Comparison of ENCODE assay signal across 8 cellular contexts in genomic region chr21:43703068-43703880, GRCh38. TPM values are rescaled to one million over a fixed set of nuclear protein-coding genes. Genes with fewer than 3 reads are reported as not detected.
DNase-seq lines count a peak whose midpoint lies in the region; ATAC-seq, FAIRE-seq and TF ChIP-seq lines count a peak whose summit lies in the region.

No MANE protein-coding gene starts in this region.

- H3K4me1 Mint-ChIP-seq in IgD-negative memory B cell (peaks cover 4 to 5% (median 4%) of the 10 kb centered on the region in 3 donors), chondrocyte (ENCODE audit: low read depth) (peaks cover 49% of the 10 kb centered on the region)

- H3K36me3 Mint-ChIP-seq in IgD-negative memory B cell (no peaks in the 10 kb centered on the region), chondrocyte (ENCODE audit: low read depth) (no peaks in the 10 kb centered on the region)

- no peak for FAIRE-seq in D721Med (lab: Jason Lieb, UNC)

- H3K27ac Mint-ChIP-seq in IgD-negative memory B cell (no peak overlapping the region), chondrocyte (ENCODE audit: unreplicated experiment) (peak overlapping the region; percentile 94)

- ATAC-seq in GM18870 (IDR thresholded peaks at IDR 0.05; ENCODE audit: unreplicated experiment) = no peak

- DNase-seq in AG08395 (ENCODE audit: low spot score) (peak; percentile 64), chondrocyte (ENCODE audit: low spot score) (no peak), midbrain (lab: John Stamatoyannopoulos, UW) (peak; percentile 16), D721Med (ENCODE audit: insufficient read length, low spot score) (no peak)
- no peak for DNase-seq in activated effector memory CD4-positive, alpha-beta T cell treated with anti-CD3 and anti-CD28 coated beads, Interleukin-2, amount 50 U/mL, for 16 hours
- no peak for DNase-seq in effector CD8-positive, alpha-beta T cell (lab: John Stamatoyannopoulos, UW)

- H3K4me3 Mint-ChIP-seq in IgD-negative memory B cell = peak overlapping the region in 3 of 4 donors; percentile 62 to 87 (median 63)
- peak overlapping the region; percentile 34 for H3K4me3 Mint-ChIP-seq in chondrocyte (ENCODE audit: unreplicated experiment)

- H3K27me3 Mint-ChIP-seq in IgD-negative memory B cell (peaks cover 10% of the 10 kb centered on the region), chondrocyte (ENCODE audit: low read depth) (no peaks in the 10 kb centered on the region)

- no peaks in the 10 kb centered on the region for H3K9me3 Mint-ChIP-seq in IgD-negative memory B cell
- H3K9me3 Mint-ChIP-seq in chondrocyte (ENCODE audit: low read depth) = no peaks in the 10 kb centered on the region

- TF ChIP-seq CTCF in chondrocyte (IDR thresholded peaks at IDR 0.05) (no peak), D721Med (IDR thresholded peaks at IDR 0.05; ENCODE audit: insufficient read depth, missing control alignments) (no peak)

RNA-seq across cellular contexts. Expression of gene PDXK, which starts 15.7 kb away (rescaled TPM):
- 35.5 TPM for polyA plus RNA-seq in IgD-negative memory B cell
- total RNA-seq in chondrocyte = 213 to 234 TPM (median 216 TPM) in 3 replicates

RNA-seq across cellular contexts. Expression of gene RRP1B, which starts 43.9 kb away (rescaled TPM):
- 24.3 TPM for polyA plus RNA-seq in IgD-negative memory B cell
- 24.5 to 29.0 TPM (median 24.8 TPM) in 3 replicates for total RNA-seq in chondrocyte

RNA-seq across cellular contexts. Expression of gene HSF2BP, which starts 44.0 kb away (rescaled TPM):
- 0.11 TPM for polyA plus RNA-seq in IgD-negative memory B cell
- 3.5 to 5.0 TPM (median 4.0 TPM) in 3 replicates for total RNA-seq in chondrocyte

Comparison
In these comparisons a context has a peak if more than half of its experiments do, and no peak if none do; other contexts are left out.
1. DNase-seq: peak in AG08395 (single experiment) and midbrain (single experiment); none in chondrocyte (single experiment), D721Med (single experiment), activated effector memory CD4-positive, alpha-beta T cell treated with anti-CD3 and anti-CD28 coated beads, Interleukin-2, amount 50 U/mL, for 16 hours (single experiment) and effector CD8-positive, alpha-beta T cell (single experiment).